ENCODE assay signal across 1 cellular context in genomic region chr1:236464197-236464596, GRCh38.
TF ChIP-seq lines count a peak whose summit lies in the region.

No MANE protein-coding gene starts in this region.

TF ChIP-seq in HEK293, 187 proteins besides CTCF, POLR2A, EP300 and RAD21:
- peak; percentile 91 for TF ChIP-seq ZNF362 (tag by site-specific recombination; IDR thresholded peaks at IDR 0.05)
